ENCODE assay signal across 18 cellular contexts in genomic region chr1:198196630-198197029, GRCh38.
"Had no signal": no experiment of that assay in that cellular context is flagged by ENCODE, and none has a peak within 500 bp of the region (broad histone marks: within the 10 kb centered on the region; RNA-seq: fewer than 3 reads in every experiment).

No MANE protein-coding gene starts in this region.

- FAIRE-seq: bronchial epithelial cell had no signal

- ATAC-seq: activated T-cell treated with anti-CD3 and anti-CD28 coated beads, Interleukin-2, amount 50 U/mL, for 72 hours; left colon; lower lobe of right lung; natural killer cell treated with Interleukin-12 subunit alpha and Interleukin-12 subunit beta and Interleukin-15 and Interleukin-18, amount 100 ng/mL, for 72 hours; sciatic nerve; stimulated activated memory B cell treated with anti-CD40 and anti-IgM and Interleukin-4, amounts not matched to agents 10 μg/mL and 1 μg/mL and 100 μg/mL, for 72 hours; upper lobe of right lung had no signal

- DNase-seq: activated CD4-positive, alpha-beta T cell treated with anti-CD3 and anti-CD28 coated beads, Interleukin-2, amount 50 U/mL, for 1 hour; activated CD4-positive, CD25-positive, alpha-beta regulatory T cell treated with anti-CD3 and anti-CD28 coated beads, Interleukin-2, amount 50 U/mL, for 72 hours; activated gamma-delta T cell treated with Interleukin-2 at 50 U/mL for 16 hours; activated T-cell treated with anti-CD3 and anti-CD28 coated beads, Interleukin-2, amount 50 U/mL, for 72 hours; aorta; effector memory CD4-positive, alpha-beta T cell; foreskin fibroblast; left colon; lower lobe of right lung; stimulated activated CD4-positive, alpha-beta T cell treated with anti-CD3 and anti-CD28 coated beads, Interleukin-4, amount 100 ng/mL, for 24 hours; SW 1271; T-helper 2 cell; upper lobe of right lung had no signal

- H3K27me3 Mint-ChIP-seq: dendritic cell treated with granulocyte-macrophage colony-stimulating factor and Interleukin-4, amounts not matched to agents 40 ng/mL and 50 ng/mL, for 4 days; natural killer cell treated with Interleukin-12 subunit alpha and Interleukin-12 subunit beta and Interleukin-15 and Interleukin-18, amount 100 ng/mL, for 72 hours; stimulated activated memory B cell treated with anti-CD40 and anti-IgM and Interleukin-4, amounts not matched to agents 10 μg/mL and 1 μg/mL and 100 μg/mL, for 72 hours had no signal

- H3K27ac Mint-ChIP-seq: activated T-cell treated with anti-CD3 and anti-CD28 coated beads, Interleukin-2, amount 50 U/mL, for 72 hours; dendritic cell treated with granulocyte-macrophage colony-stimulating factor and Interleukin-4, amounts not matched to agents 40 ng/mL and 50 ng/mL, for 4 days; natural killer cell treated with Interleukin-12 subunit alpha and Interleukin-12 subunit beta and Interleukin-15 and Interleukin-18, amount 100 ng/mL, for 72 hours; stimulated activated memory B cell treated with anti-CD40 and anti-IgM and Interleukin-4, amounts not matched to agents 10 μg/mL and 1 μg/mL and 100 μg/mL, for 72 hours had no signal

- H3K4me3 Mint-ChIP-seq: activated T-cell treated with anti-CD3 and anti-CD28 coated beads, Interleukin-2, amount 50 U/mL, for 72 hours; dendritic cell treated with granulocyte-macrophage colony-stimulating factor and Interleukin-4, amounts not matched to agents 40 ng/mL and 50 ng/mL, for 4 days; natural killer cell treated with Interleukin-12 subunit alpha and Interleukin-12 subunit beta and Interleukin-15 and Interleukin-18, amount 100 ng/mL, for 72 hours; stimulated activated memory B cell treated with anti-CD40 and anti-IgM and Interleukin-4, amounts not matched to agents 10 μg/mL and 1 μg/mL and 100 μg/mL, for 72 hours had no signal

- H3K9me3 Mint-ChIP-seq: dendritic cell treated with granulocyte-macrophage colony-stimulating factor and Interleukin-4, amounts not matched to agents 40 ng/mL and 50 ng/mL, for 4 days; natural killer cell treated with Interleukin-12 subunit alpha and Interleukin-12 subunit beta and Interleukin-15 and Interleukin-18, amount 100 ng/mL, for 72 hours had no signal
